2 cellular contexts compared by ENCODE assay signal in the genomic region with DNA sequence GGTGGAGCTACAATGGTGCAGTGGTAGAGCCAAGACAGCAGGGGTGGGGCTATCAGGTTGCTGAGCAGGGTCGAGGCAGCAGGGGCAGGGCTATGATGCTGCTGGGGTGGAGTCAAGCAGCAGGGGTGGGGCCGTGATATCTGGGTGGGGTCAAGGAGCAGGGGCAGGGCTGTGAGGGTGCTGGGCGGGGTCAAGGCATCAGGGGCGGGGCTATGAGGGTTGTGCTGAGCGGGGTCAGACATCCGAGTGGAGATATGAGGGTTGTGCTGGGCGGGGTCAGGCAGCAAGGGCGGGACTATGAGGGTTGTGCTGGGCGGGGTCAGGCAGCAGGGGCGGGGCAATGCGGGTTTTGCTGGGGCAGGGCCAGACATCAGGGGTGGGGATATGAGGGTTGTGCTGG.
TF ChIP-seq lines count a peak whose summit lies in the region.

No MANE protein-coding gene starts in this region.

TF ChIP-seq in GM23338, 12 proteins besides CTCF, POLR2A, EP300 and RAD21 (continued from another document):
- TF ChIP-seq, protein P1, sequence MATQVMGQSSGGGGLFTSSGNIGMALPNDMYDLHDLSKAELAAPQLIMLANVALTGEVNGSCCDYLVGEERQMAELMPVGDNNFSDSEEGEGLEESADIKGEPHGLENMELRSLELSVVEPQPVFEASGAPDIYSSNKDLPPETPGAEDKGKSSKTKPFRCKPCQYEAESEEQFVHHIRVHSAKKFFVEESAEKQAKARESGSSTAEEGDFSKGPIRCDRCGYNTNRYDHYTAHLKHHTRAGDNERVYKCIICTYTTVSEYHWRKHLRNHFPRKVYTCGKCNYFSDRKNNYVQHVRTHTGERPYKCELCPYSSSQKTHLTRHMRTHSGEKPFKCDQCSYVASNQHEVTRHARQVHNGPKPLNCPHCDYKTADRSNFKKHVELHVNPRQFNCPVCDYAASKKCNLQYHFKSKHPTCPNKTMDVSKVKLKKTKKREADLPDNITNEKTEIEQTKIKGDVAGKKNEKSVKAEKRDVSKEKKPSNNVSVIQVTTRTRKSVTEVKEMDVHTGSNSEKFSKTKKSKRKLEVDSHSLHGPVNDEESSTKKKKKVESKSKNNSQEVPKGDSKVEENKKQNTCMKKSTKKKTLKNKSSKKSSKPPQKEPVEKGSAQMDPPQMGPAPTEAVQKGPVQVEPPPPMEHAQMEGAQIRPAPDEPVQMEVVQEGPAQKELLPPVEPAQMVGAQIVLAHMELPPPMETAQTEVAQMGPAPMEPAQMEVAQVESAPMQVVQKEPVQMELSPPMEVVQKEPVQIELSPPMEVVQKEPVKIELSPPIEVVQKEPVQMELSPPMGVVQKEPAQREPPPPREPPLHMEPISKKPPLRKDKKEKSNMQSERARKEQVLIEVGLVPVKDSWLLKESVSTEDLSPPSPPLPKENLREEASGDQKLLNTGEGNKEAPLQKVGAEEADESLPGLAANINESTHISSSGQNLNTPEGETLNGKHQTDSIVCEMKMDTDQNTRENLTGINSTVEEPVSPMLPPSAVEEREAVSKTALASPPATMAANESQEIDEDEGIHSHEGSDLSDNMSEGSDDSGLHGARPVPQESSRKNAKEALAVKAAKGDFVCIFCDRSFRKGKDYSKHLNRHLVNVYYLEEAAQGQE (IDR thresholded peaks at IDR 0.05; ENCODE audit: unreplicated experiment) = no peak
- no peak for TF ChIP-seq NANOG (IDR thresholded peaks at IDR 0.05; ENCODE audit: borderline replicate concordance)
- TF ChIP-seq STAT1 (IDR thresholded peaks at IDR 0.05; ENCODE audit: unreplicated experiment) = no peak
- TF ChIP-seq ZNF114 (CRISPR knock-in tag; IDR thresholded peaks at IDR 0.05) = no peak

TF ChIP-seq in WTC11, 78 proteins besides CTCF, POLR2A, EP300 and RAD21 (continued from another document):
- TF ChIP-seq, protein P2, sequence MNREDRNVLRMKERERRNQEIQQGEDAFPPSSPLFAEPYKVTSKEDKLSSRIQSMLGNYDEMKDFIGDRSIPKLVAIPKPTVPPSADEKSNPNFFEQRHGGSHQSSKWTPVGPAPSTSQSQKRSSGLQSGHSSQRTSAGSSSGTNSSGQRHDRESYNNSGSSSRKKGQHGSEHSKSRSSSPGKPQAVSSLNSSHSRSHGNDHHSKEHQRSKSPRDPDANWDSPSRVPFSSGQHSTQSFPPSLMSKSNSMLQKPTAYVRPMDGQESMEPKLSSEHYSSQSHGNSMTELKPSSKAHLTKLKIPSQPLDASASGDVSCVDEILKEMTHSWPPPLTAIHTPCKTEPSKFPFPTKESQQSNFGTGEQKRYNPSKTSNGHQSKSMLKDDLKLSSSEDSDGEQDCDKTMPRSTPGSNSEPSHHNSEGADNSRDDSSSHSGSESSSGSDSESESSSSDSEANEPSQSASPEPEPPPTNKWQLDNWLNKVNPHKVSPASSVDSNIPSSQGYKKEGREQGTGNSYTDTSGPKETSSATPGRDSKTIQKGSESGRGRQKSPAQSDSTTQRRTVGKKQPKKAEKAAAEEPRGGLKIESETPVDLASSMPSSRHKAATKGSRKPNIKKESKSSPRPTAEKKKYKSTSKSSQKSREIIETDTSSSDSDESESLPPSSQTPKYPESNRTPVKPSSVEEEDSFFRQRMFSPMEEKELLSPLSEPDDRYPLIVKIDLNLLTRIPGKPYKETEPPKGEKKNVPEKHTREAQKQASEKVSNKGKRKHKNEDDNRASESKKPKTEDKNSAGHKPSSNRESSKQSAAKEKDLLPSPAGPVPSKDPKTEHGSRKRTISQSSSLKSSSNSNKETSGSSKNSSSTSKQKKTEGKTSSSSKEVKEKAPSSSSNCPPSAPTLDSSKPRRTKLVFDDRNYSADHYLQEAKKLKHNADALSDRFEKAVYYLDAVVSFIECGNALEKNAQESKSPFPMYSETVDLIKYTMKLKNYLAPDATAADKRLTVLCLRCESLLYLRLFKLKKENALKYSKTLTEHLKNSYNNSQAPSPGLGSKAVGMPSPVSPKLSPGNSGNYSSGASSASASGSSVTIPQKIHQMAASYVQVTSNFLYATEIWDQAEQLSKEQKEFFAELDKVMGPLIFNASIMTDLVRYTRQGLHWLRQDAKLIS (CRISPR knock-in tag; IDR thresholded peaks at IDR 0.05; ENCODE audit: borderline replicate concordance) = no peak
- no peak for TF ChIP-seq ZNF423 (CRISPR knock-in tag; IDR thresholded peaks at IDR 0.05)
- TF ChIP-seq MYBL2 (CRISPR knock-in tag; IDR thresholded peaks at IDR 0.05) = no peak
